ENCODE assay signal across 8 cellular contexts in the genomic region with DNA sequence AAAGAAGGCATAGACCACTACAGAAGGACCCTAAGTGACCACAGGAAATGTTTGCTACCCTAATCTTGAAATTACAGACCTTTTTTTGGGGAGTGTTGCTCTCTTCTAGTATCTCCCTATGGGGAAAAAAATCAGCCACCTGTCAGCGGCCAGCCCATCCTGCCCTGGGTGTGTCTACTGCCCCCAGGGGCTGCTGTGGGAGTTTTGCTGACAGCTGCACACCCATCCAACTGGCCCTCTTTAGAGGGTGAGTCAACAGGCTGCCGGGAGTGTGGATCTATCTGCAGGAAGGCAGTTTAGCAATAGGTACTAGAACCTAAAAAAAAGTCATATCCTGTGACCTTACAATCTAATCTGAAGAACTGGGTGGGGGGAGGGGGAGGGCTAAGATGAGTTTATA.
A peak's percentile ranks its signal among the peaks of the same experiment; 100 is the strongest.
DNase-seq lines count a peak whose midpoint lies in the region; ATAC-seq lines count a peak whose summit lies in the region.

No MANE protein-coding gene starts in this region.

- DNase-seq in COLO668 (lab: John Stamatoyannopoulos, UW; ENCODE audit: unreplicated experiment) (peak; percentile 83), SIG-M5 treated with dmso at 0.1 percent for 504 hours (lab: John Stamatoyannopoulos, UW; ENCODE audit: unreplicated experiment) (peak; percentile 97), glomerular visceral epithelial cell (ENCODE audit: extremely low spot score) (peak; percentile 74)
- peak; percentile 37 for DNase-seq in stimulated activated naive CD8-positive, alpha-beta T cell treated with anti-CD3 and anti-CD28 coated beads, Interleukin-15, Interleukin-2, amounts not matched to agents 100 U/mL and 50 U/mL, for 24 hours

- peak; percentile 46 for ATAC-seq in HG03469 (IDR thresholded peaks at IDR 0.05; ENCODE audit: unreplicated experiment)
- ATAC-seq in stimulated activated naive CD8-positive, alpha-beta T cell treated with anti-CD3 and anti-CD28 coated beads, Interleukin-15, Interleukin-2, amounts not matched to agents 100 U/mL and 50 U/mL, for 24 hours = peak; percentile 69
- ATAC-seq in HG02852 (IDR thresholded peaks at IDR 0.05; ENCODE audit: unreplicated experiment) = no peak
- ATAC-seq in HG02571 (IDR thresholded peaks at IDR 0.05; ENCODE audit: unreplicated experiment) = no peak
- no peak for ATAC-seq in GM18511 (IDR thresholded peaks at IDR 0.05; ENCODE audit: unreplicated experiment)

Comparison
In these comparisons a context has a peak if more than half of its experiments do, and no peak if none do; other contexts are left out.
1. DNase-seq: peak in every context shown above with its lines; median percentile 97 in SIG-M5 treated with dmso at 0.1 percent for 504 hours; 83 in COLO668; 74 in glomerular visceral epithelial cell; 37 in stimulated activated naive CD8-positive, alpha-beta T cell treated with anti-CD3 and anti-CD28 coated beads, Interleukin-15, Interleukin-2, amounts not matched to agents 100 U/mL and 50 U/mL, for 24 hours.
2. ATAC-seq: peak in HG03469 (single experiment) and stimulated activated naive CD8-positive, alpha-beta T cell treated with anti-CD3 and anti-CD28 coated beads, Interleukin-15, Interleukin-2, amounts not matched to agents 100 U/mL and 50 U/mL, for 24 hours (single experiment); none in HG02852 (single experiment), HG02571 (single experiment) and GM18511 (single experiment).